In the genomic region with DNA sequence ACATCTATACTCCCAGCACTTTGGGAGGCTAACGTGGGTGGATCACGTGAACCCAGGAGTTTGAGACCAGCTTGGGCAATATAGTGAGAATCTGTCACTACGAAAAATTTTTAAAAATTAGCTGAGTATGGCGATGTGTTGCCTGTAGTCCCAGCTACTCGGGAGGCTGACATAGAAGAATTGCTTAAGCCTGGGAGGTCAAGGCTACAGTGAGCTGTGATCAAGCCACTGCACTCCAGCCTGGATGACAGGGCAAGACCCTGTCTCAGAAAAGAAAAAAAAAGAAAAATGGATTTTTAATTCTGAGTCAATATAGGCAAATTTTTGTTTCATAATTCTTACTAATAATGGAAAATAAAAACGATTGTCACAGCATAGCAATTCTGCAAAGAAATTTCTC, we compare ENCODE assay signal across 30 cellular contexts. TPM values are rescaled to one million over a fixed set of nuclear protein-coding genes. Genes with fewer than 3 reads are reported as not detected.
"Had no signal": no experiment of that assay in that cellular context is flagged by ENCODE, and none has a peak within 500 bp of the region (broad histone marks: within the 10 kb centered on the region; RNA-seq: fewer than 3 reads in every experiment).

No MANE protein-coding gene starts in this region.

- H3K9me3 ChIP-seq: stomach, suprapubic skin, testis, thoracic aorta, thyroid gland, tibial artery, tibial nerve, transverse colon, upper lobe of left lung, upper lobe of right lung, uterus, vagina had no signal

- DNase-seq: stimulated activated CD4-positive, alpha-beta T cell treated with anti-CD3 and anti-CD28 coated beads, Interleukin-2, amount 100 ng/mL, for 48 hours; stimulated activated CD4-positive, alpha-beta T cell treated with anti-CD3 and anti-CD28 coated beads, Interleukin-4, amount 100 ng/mL, for 1 hour; stimulated activated CD4-positive, alpha-beta T cell treated with anti-CD3 and anti-CD28 coated beads, Interleukin-4, amount 100 ng/mL, for 24 hours; stimulated activated CD4-positive, alpha-beta T cell treated with anti-CD3 and anti-CD28 coated beads, Interleukin-4, amount 100 ng/mL, for 4 hours; stimulated activated CD8-positive, alpha-beta memory T cell treated with anti-CD3 and anti-CD28 coated beads, Interleukin-4, amount 100 ng/mL, for 48 hours; stimulated activated naive B cell treated with anti-CD40 and anti-IgM and Interleukin-4, amounts not matched to agents 10 μg/mL and 1 μg/mL and 100 μg/mL, for 72 hours; stimulated activated naive CD4-positive, alpha-beta T cell; stimulated activated naive CD4-positive, alpha-beta T cell treated with Interleukin-2 at 50 U/mL for 16 hours; stimulated activated naive CD8-positive, alpha-beta T cell treated with anti-CD3 and anti-CD28 coated beads, Interleukin-15, amount 100 ng/mL, for 72 hours; stimulated activated naive CD8-positive, alpha-beta T cell treated with anti-CD3 and anti-CD28 coated beads, Interleukin-15, Interleukin-2, amounts not matched to agents 100 U/mL and 50 U/mL, for 24 hours; stomach; substantia nigra; testis; thyroid gland; tibial artery; transverse colon; trophoblast cell; upper lobe of right lung; uterus had no signal

- H3K4me1 ChIP-seq: stomach, testis, thyroid gland, tibial artery, tibial nerve, transverse colon, upper lobe of left lung, upper lobe of right lung, uterus, vagina had no signal

- H3K27me3 ChIP-seq: stomach, suprapubic skin, testis, thyroid gland, tibial artery, tibial nerve, transverse colon, upper lobe of left lung, upper lobe of right lung, uterus, vagina had no signal

- ATAC-seq: stimulated activated effector memory CD8-positive, alpha-beta T cell treated with anti-CD3 and anti-CD28 coated beads, Interleukin-12 subunit alpha, Interleukin-12 subunit beta, amount 100 ng/mL, for 72 hours; stimulated activated memory B cell treated with anti-CD40 and anti-IgM and Interleukin-4, amounts not matched to agents 10 μg/mL and 1 μg/mL and 100 μg/mL, for 72 hours; stimulated activated naive B cell treated with anti-CD40 and anti-IgM and Interleukin-4, amounts not matched to agents 10 μg/mL and 1 μg/mL and 100 μg/mL, for 72 hours; stimulated activated naive CD8-positive, alpha-beta T cell treated with anti-CD3 and anti-CD28 coated beads, Interleukin-15, amount 100 ng/mL, for 72 hours; stimulated activated naive CD8-positive, alpha-beta T cell treated with anti-CD3 and anti-CD28 coated beads, Interleukin-15, Interleukin-2, amounts not matched to agents 100 U/mL and 50 U/mL, for 24 hours; upper lobe of right lung had no signal

- H3K27ac ChIP-seq: stomach, suprapubic skin, testis, thoracic aorta, thyroid gland, tibial artery, tibial nerve, transverse colon, upper lobe of left lung, upper lobe of right lung, uterus, vagina had no signal

- H3K4me3 ChIP-seq: stomach, suprapubic skin, testis, thoracic aorta, thyroid gland, tibial artery, tibial nerve, transverse colon, upper lobe of left lung, upper lobe of right lung, uterus, vagina had no signal

RNA-seq across cellular contexts. Expression of gene C3orf49, which starts 13.3 kb away (rescaled TPM):
- total RNA-seq: stomach, subcutaneous adipose tissue, suprapubic skin, temporal lobe, thoracic aorta, thyroid gland, tibial nerve, transverse colon, upper lobe of left lung, upper lobe of right lung, ureter, urinary bladder, uterus, vagina had no signal
- polyA plus RNA-seq: stomach, urinary bladder had no signal
